In the genomic region with DNA sequence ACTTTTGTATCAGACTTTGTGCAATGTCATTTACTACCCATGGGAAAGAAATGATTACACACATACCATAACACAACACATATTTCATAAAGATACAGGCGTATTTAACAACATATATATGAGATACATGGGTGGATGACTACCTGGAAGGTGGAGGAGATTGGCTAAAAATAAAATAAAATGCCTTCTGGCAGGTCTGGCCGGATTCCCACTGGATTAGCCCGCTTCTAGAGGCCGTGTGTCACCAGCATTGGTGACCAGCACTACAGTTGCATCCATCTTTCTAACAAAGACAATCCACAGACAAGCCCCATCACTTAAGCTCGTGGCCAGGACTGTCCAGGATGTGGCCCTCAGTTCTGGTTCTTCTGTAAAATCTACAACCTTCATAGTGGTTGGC, we compare ENCODE assay signal across 7 cellular contexts.
"Had no signal": no experiment of that assay in that cellular context is flagged by ENCODE, and none has a peak within 500 bp of the region (broad histone marks: within the 10 kb centered on the region; RNA-seq: fewer than 3 reads in every experiment).

No MANE protein-coding gene starts in this region.

- H3K27ac ChIP-seq: HL-60 had no signal

- DNase-seq: GOT3, H7, HFFc6, KBM-7 had no signal

- H3K4me3 ChIP-seq: HAP-1 had no signal

- H3K9me3 ChIP-seq: HAP-1 had no signal

- FAIRE-seq: HepG2 had no signal

- H3K36me3 ChIP-seq: HAP-1 had no signal

- H3K4me1 ChIP-seq: HAP-1 had no signal
